10 cellular contexts compared by ENCODE assay signal in genomic region chr17:81043725-81044427, GRCh38. TPM values are rescaled to one million over a fixed set of nuclear protein-coding genes. Genes with fewer than 3 reads are reported as not detected.
DNase-seq lines count a peak whose midpoint lies in the region; ATAC-seq and TF ChIP-seq lines count a peak whose summit lies in the region.
"Had no signal": no experiment of that assay in that cellular context is flagged by ENCODE, and none has a peak within 500 bp of the region (broad histone marks: within the 10 kb centered on the region; RNA-seq: fewer than 3 reads in every experiment).

No MANE protein-coding gene starts in this region.

- POLR2A ChIA-PET in WTC11 (lab: Charles Lee): interaction anchor here (0.8 to 1.1 kb wide), 3 partner anchors 12 to 40 kb away, joined by 3 read pairs; no protein-coding TSS in a partner anchor
- POLR2A ChIA-PET in naive thymus-derived CD8-positive, alpha-beta T cell (lab: Charles Lee): interaction anchor here (0.6 kb wide), 1 partner anchor 86 kb away, joined by 3 read pairs; no protein-coding TSS in a partner anchor

- peaks cover 61% of the 10 kb centered on the region for H3K4me1 ChIP-seq in prostate gland (replicated peaks)

- H3K36me3 ChIP-seq in prostate gland: no peaks in the 10 kb centered on the region

- CTCF ChIA-PET in WTC11 (lab: Charles Lee): interaction anchor here (0.9 to 1.7 kb wide), 7 partner anchors 20 to 99 kb away, joined by 3 to 6 read pairs (median 3); no protein-coding TSS in a partner anchor

- intact Hi-C loops in left cardiac atrium (cut with DNase I) (no loop called here), prostate gland (cut with DNase I) (no loop called here)

- no peaks in the 10 kb centered on the region for H3K9me3 Mint-ChIP-seq in WTC11
- H3K9me3 Mint-ChIP-seq in naive thymus-derived CD8-positive, alpha-beta T cell: no peaks in the 10 kb centered on the region
- H3K9me3 Mint-ChIP-seq: activated T-cell treated with anti-CD3 and anti-CD28 coated beads, Interleukin-2, amount 50 U/mL, for 72 hours had no signal

- no peak overlapping the region for H3K4me3 Mint-ChIP-seq in WTC11
- H3K4me3 Mint-ChIP-seq in naive thymus-derived CD8-positive, alpha-beta T cell: no peak overlapping the region
- H3K4me3 Mint-ChIP-seq: activated T-cell treated with anti-CD3 and anti-CD28 coated beads, Interleukin-2, amount 50 U/mL, for 72 hours had no signal

- H3K4me1 Mint-ChIP-seq in WTC11: peaks cover 4% of the 10 kb centered on the region; the same call in 1 of the 2 replicates
- peaks cover 2 to 13% (median 7%) of the 10 kb centered on the region in 4 donors for H3K4me1 Mint-ChIP-seq in naive thymus-derived CD8-positive, alpha-beta T cell

- H3K4me3 ChIP-seq in prostate gland: no peak overlapping the region

- H3K27me3 Mint-ChIP-seq in WTC11 (ENCODE audit: low read depth): no peaks in the 10 kb centered on the region
- no peaks in the 10 kb centered on the region for H3K27me3 Mint-ChIP-seq in naive thymus-derived CD8-positive, alpha-beta T cell

- TF ChIP-seq POLR2A in prostate gland (IDR thresholded peaks at IDR 0.05): peak; percentile 16

- peak; percentile 97 for DNase-seq in ELF-1 (ENCODE audit: low read depth, low spot score)
- DNase-seq in WTC11 (ENCODE audit: low spot score): peak; percentile 42
- peak; percentile 70 for DNase-seq in left cardiac atrium
- DNase-seq in prostate gland (ENCODE audit: low spot score): no peak
- DNase-seq in stimulated activated CD4-positive, alpha-beta T cell treated with anti-CD3 and anti-CD28 coated beads, Interleukin-1b, Interleukin-23, amount 100 ng/mL, for 48 hours: no peak
- no peak for DNase-seq in naive thymus-derived CD8-positive, alpha-beta T cell
- no peak for DNase-seq in NOMO-1 treated with dmso at 0.1 percent for 144 hours (lab: John Stamatoyannopoulos, UW; ENCODE audit: unreplicated experiment)
- DNase-seq in NCI-H146 treated with DMSO at 0.1 percent for 48 hours (lab: John Stamatoyannopoulos, UW; ENCODE audit: unreplicated experiment): no peak
- DNase-seq: activated T-cell treated with anti-CD3 and anti-CD28 coated beads, Interleukin-2, amount 50 U/mL, for 72 hours; OCI-M1 had no signal

- H3K9me3 ChIP-seq in prostate gland: no peaks in the 10 kb centered on the region

- no peaks in the 10 kb centered on the region for H3K36me3 Mint-ChIP-seq in WTC11
- H3K36me3 Mint-ChIP-seq in naive thymus-derived CD8-positive, alpha-beta T cell: no peaks in the 10 kb centered on the region

- WGBS in prostate gland: 65% methylated on average over 35 of the region's 38 CpGs

- H3K27me3 ChIP-seq in prostate gland (replicated peaks; ENCODE audit: insufficient read depth): no peaks in the 10 kb centered on the region

- H3K27ac Mint-ChIP-seq in WTC11: peak overlapping the region; percentile 85
- H3K27ac Mint-ChIP-seq in naive thymus-derived CD8-positive, alpha-beta T cell: no peak overlapping the region
- H3K27ac Mint-ChIP-seq: activated T-cell treated with anti-CD3 and anti-CD28 coated beads, Interleukin-2, amount 50 U/mL, for 72 hours had no signal

- peak; percentile 40 for ATAC-seq in WTC11
- peak; percentile 5 to 55 for ATAC-seq in left cardiac atrium
- no peak for ATAC-seq in naive thymus-derived CD8-positive, alpha-beta T cell
- ATAC-seq: activated T-cell treated with anti-CD3 and anti-CD28 coated beads, Interleukin-2, amount 50 U/mL, for 72 hours had no signal

- TF ChIP-seq CTCF in WTC11 (IDR thresholded peaks at IDR 0.05): no peak
- TF ChIP-seq CTCF in prostate gland (IDR thresholded peaks at IDR 0.05): no peak

- peak overlapping the region; percentile 90 to 95 for H3K27ac ChIP-seq in prostate gland

TF ChIP-seq in WTC11, 78 proteins besides CTCF, POLR2A, EP300 and RAD21:
- TF ChIP-seq PREB (CRISPR knock-in tag; IDR thresholded peaks at IDR 0.05; ENCODE audit: borderline replicate concordance) (no peak), ATF6 (CRISPR knock-in tag; IDR thresholded peaks at IDR 0.05) (no peak), IRF1 (CRISPR knock-in tag; IDR thresholded peaks at IDR 0.05) (no peak), HMGA2 (CRISPR knock-in tag; IDR thresholded peaks at IDR 0.05) (no peak)

RNA-seq across cellular contexts. Expression of gene BAIAP2, which starts 8.9 kb away (rescaled TPM):
- total RNA-seq in WTC11 (2021): 16.9 to 20.7 TPM (median 18.4 TPM) in 3 replicates
- 10 to 100 TPM; 32.8 to 38.0 TPM for total RNA-seq in left cardiac atrium
- 100 to 1,000 TPM; 125 to 148 TPM for total RNA-seq in prostate gland
- 10 to 100 TPM in 1 of 2 experiments, 1 to 10 TPM in 1; 7.4 to 11.7 TPM for total RNA-seq in naive thymus-derived CD8-positive, alpha-beta T cell
- polyA plus RNA-seq in naive thymus-derived CD8-positive, alpha-beta T cell: 1 to 10 TPM; 2.2 to 6.9 (median 2.6) TPM

RNA-seq across cellular contexts. Expression of gene CHMP6, which starts 52.2 kb away (rescaled TPM):
- total RNA-seq in WTC11 (2021) (15.0 to 23.1 TPM (median 19.6 TPM) in 3 replicates), left cardiac atrium (10 to 100 TPM; 17.4 to 19.1 TPM), prostate gland (10 to 100 TPM; 30.6 to 35.3 TPM)
- 10 to 100 TPM; 40.1 to 47.6 TPM for total RNA-seq in naive thymus-derived CD8-positive, alpha-beta T cell
- polyA plus RNA-seq in naive thymus-derived CD8-positive, alpha-beta T cell: 10 to 100 TPM; 41.3 to 43.2 (median 41.6) TPM

Comparison
In these comparisons a context has a peak if more than half of its experiments do, and no peak if none do; other contexts are left out.
1. DNase-seq: peak in ELF-1 (single experiment), WTC11 (single experiment) and left cardiac atrium (single experiment); none in prostate gland (single experiment), stimulated activated CD4-positive, alpha-beta T cell treated with anti-CD3 and anti-CD28 coated beads, Interleukin-1b, Interleukin-23, amount 100 ng/mL, for 48 hours (single experiment), naive thymus-derived CD8-positive, alpha-beta T cell (0 of 10), NOMO-1 treated with dmso at 0.1 percent for 144 hours (single experiment) and NCI-H146 treated with DMSO at 0.1 percent for 48 hours (single experiment).
2. ATAC-seq: peak in WTC11 (single experiment) and left cardiac atrium (2 of 2); none in naive thymus-derived CD8-positive, alpha-beta T cell (0 of 2).